8 cellular contexts compared by ENCODE assay signal in the genomic region with DNA sequence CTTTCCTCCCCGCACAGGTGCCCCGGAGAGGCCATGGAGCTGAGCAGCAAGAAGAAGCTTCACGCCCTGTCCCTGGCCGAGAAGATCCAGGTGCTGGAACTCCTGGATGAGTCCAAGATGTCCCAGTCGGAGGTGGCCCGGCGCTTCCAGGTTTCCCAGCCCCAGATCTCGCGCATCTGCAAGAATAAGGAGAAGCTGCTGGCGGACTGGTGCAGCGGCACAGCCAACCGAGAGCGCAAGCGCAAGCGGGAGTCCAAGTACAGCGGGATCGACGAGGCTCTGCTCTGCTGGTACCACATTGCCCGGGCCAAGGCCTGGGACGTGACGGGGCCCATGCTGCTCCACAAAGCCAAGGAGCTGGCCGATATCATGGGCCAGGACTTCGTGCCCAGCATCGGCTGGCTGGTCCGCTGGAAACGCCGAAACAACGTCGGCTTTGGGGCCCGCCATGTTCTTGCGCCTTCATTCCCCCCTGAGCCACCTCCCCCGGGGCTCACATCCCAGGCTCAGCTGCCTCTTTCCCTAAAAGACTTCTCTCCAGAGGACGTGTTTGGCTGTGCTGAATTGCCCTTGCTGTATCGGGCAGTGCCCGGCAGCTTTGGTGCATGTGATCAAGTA. TPM values are rescaled to one million over a fixed set of nuclear protein-coding genes. Genes with fewer than 3 reads are reported as not detected.
DNase-seq lines count a peak whose midpoint lies in the region; ATAC-seq and TF ChIP-seq lines count a peak whose summit lies in the region.

No MANE protein-coding gene starts in this region.

- H3K4me1 Mint-ChIP-seq in Calu3 (ENCODE audit: low read depth, unreplicated experiment), result peaks cover 18% of the 10 kb centered on the region
- peaks cover 14 to 21% (median 18%) of the 10 kb centered on the region in 3 donors for H3K4me1 Mint-ChIP-seq in T-cell

- POLR2A ChIA-PET in T-cell (lab: Charles Lee), result no interaction called here

- CTCF ChIA-PET in Calu3 (lab: Charles Lee), result no interaction called here
- CTCF ChIA-PET in T-cell (lab: Charles Lee), result no interaction called here

- H3K36me3 Mint-ChIP-seq in Calu3 (ENCODE audit: insufficient read depth, unreplicated experiment) (peaks cover 29% of the 10 kb centered on the region), T-cell (peaks cover 9% of the 10 kb centered on the region)

- no peaks in the 10 kb centered on the region for H3K9me3 ChIP-seq in osteoblast (ENCODE audit: low read depth, low read length)

- H3K27me3 Mint-ChIP-seq in Calu3 (ENCODE audit: unreplicated experiment) (peaks cover 17% of the 10 kb centered on the region), T-cell (no peaks in the 10 kb centered on the region)

- H3K27ac Mint-ChIP-seq in Calu3 (ENCODE audit: unreplicated experiment), result peak overlapping the region; percentile 23
- H3K27ac Mint-ChIP-seq in T-cell, result peak overlapping the region in 1 of 2 donors; percentile 63

- H3K27ac ChIP-seq in osteoblast (ENCODE audit: low read depth, low read length), result no peak overlapping the region

- H3K4me3 ChIP-seq in fibroblast of mammary gland (ENCODE audit: control insufficient read depth, low read depth, low read length), result no peak overlapping the region
- peak overlapping the region; percentile 61 for H3K4me3 ChIP-seq in osteoblast (ENCODE audit: insufficient read depth, low read length)

- H3K27me3 ChIP-seq in osteoblast (ENCODE audit: insufficient read depth, low read length), result peaks cover 30% of the 10 kb centered on the region

- no peak for TF ChIP-seq CTCF in Calu3 (IDR thresholded peaks at IDR 0.05; ENCODE audit: unreplicated experiment)
- TF ChIP-seq CTCF in fibroblast of mammary gland (conservative IDR thresholded peaks at IDR 0.05; ENCODE audit: control insufficient read depth, insufficient read depth, low read depth, low read length), result no peak
- TF ChIP-seq CTCF in osteoblast (IDR thresholded peaks at IDR 0.05; ENCODE audit: extremely low read depth, low read depth, low read length), result no peak

- peaks cover 20% of the 10 kb centered on the region for H4K20me1 ChIP-seq in osteoblast (ENCODE audit: insufficient read depth, low read length)

- H3K9me3 Mint-ChIP-seq in Calu3 (ENCODE audit: low read depth, unreplicated experiment) (no peaks in the 10 kb centered on the region), T-cell (no peaks in the 10 kb centered on the region)

- intact Hi-C loops in Calu3 (cut with micrococcal nuclease; ENCODE audit: unreplicated experiment), result no loop called here

- BruUV-seq in Calu3 (replicated peaks; lab: Mats Ljungman, UMichigan), result TSS peak; percentile 19

- H3K4me3 Mint-ChIP-seq in Calu3 (ENCODE audit: low read depth, unreplicated experiment) (peak overlapping the region; percentile 77), T-cell (peak overlapping the region; percentile 80 to 96 (median 87))

- H3K4me1 ChIP-seq in osteoblast (ENCODE audit: insufficient read depth, low read length), result peaks cover 17% of the 10 kb centered on the region

- no peak for ATAC-seq in T-cell (replicated peaks in 1 of 4)
- no peak for ATAC-seq in GM18867 (IDR thresholded peaks at IDR 0.05; ENCODE audit: unreplicated experiment)
- no peak for ATAC-seq in HG02973 (IDR thresholded peaks at IDR 0.05; ENCODE audit: unreplicated experiment)
- ATAC-seq in HG02938 (IDR thresholded peaks at IDR 0.05; ENCODE audit: unreplicated experiment), result no peak
- ATAC-seq in HG03196 (IDR thresholded peaks at IDR 0.05; ENCODE audit: unreplicated experiment), result no peak

- peak overlapping the region; percentile 82 for H2AFZ ChIP-seq in osteoblast (ENCODE audit: low read length)

- DNase-seq in Calu3 (no peak), T-cell (no peak), fibroblast of mammary gland (ENCODE audit: low read depth) (peak; percentile 43), osteoblast (ENCODE audit: insufficient read length, low spot score, missing footprints) (peak; percentile 91)

- peak overlapping the region; percentile 99 for H3K4me2 ChIP-seq in osteoblast (ENCODE audit: insufficient read depth, low read length)

- peaks cover 24% of the 10 kb centered on the region for H3K36me3 ChIP-seq in osteoblast (ENCODE audit: insufficient read depth, low read length)

- no peaks in the 10 kb centered on the region for H3K79me2 ChIP-seq in osteoblast (ENCODE audit: insufficient read depth, low read length)

RNA-seq across cellular contexts. Expression of gene TIGD3, which starts 1.3 kb away (rescaled TPM):
- total RNA-seq in Calu3 (2022) (0.73 and 1.5 TPM in 2 replicates), T-cell (1 to 10 TPM in 2 of 5 donors, under 1 TPM in 3; 0.48 to 1.3 (median 0.92) TPM), osteoblast (not detected in 2 replicates)

RNA-seq across cellular contexts. Expression of gene DPF2, which starts 22.2 kb away (rescaled TPM):
- 57.5 and 61.1 TPM in 2 replicates for total RNA-seq in Calu3 (2022)
- 10 to 100 TPM; 57.9 to 95.4 (median 91.7) TPM for total RNA-seq in T-cell
- 44.2 and 48.1 TPM in 2 replicates for total RNA-seq in osteoblast

RNA-seq across cellular contexts. Expression of gene SLC25A45, which starts 26.6 kb away (rescaled TPM):
- total RNA-seq in Calu3 (2022), result 2.9 and 4.0 TPM in 2 replicates
- total RNA-seq in T-cell, result 10 to 100 TPM; 18.7 to 72.2 (median 22.6) TPM
- 4.1 and 4.3 TPM in 2 replicates for total RNA-seq in osteoblast

RNA-seq across cellular contexts. Expression of gene FRMD8, which starts 30.6 kb away (rescaled TPM):
- total RNA-seq in Calu3 (2022) (40.2 and 51.9 TPM in 2 replicates), T-cell (10 to 100 TPM; 35.6 to 79.1 (median 77.8) TPM), osteoblast (62.2 and 78.2 TPM in 2 replicates)

RNA-seq across cellular contexts. Expression of gene CDC42EP2, which starts 41.2 kb away (rescaled TPM):
- total RNA-seq in Calu3 (2022) (35.6 and 43.2 TPM in 2 replicates), T-cell (1 to 10 TPM in 2 of 5 donors, under 1 TPM in 3; 0.69 to 2.4 (median 0.79) TPM), osteoblast (15.0 and 15.6 TPM in 2 replicates)

Comparison
In these comparisons a context has a peak if more than half of its experiments do, and no peak if none do; other contexts are left out.
1. DNase-seq: peak in fibroblast of mammary gland (single experiment) and osteoblast (single experiment); none in Calu3 (single experiment) and T-cell (0 of 34).